In genomic region chr5:159555084-159555483, GRCh38 we compare ENCODE assay signal across 27 cellular contexts.
"Had no signal": no experiment of that assay in that cellular context is flagged by ENCODE, and none has a peak within 500 bp of the region (broad histone marks: within the 10 kb centered on the region; RNA-seq: fewer than 3 reads in every experiment).

No MANE protein-coding gene starts in this region.

- H3K4me3 ChIP-seq: colonic mucosa, esophagus squamous epithelium, gastrocnemius medialis, heart right ventricle, left lung, lower lobe of right lung, mucosa of descending colon had no signal

- H3K27ac ChIP-seq: colonic mucosa, epithelial cell of prostate, esophagus squamous epithelium, gastrocnemius medialis, heart right ventricle, left lung, lower lobe of right lung had no signal

- H3K36me3 Mint-ChIP-seq: naive B cell had no signal

- H3K36me3 ChIP-seq: colonic mucosa, esophagus squamous epithelium, gastrocnemius medialis, heart right ventricle, left lung, lower lobe of right lung had no signal

- FAIRE-seq: endometrium, islet of Langerhans, keratinocyte had no signal

- H3K9me3 Mint-ChIP-seq: dendritic cell treated with granulocyte-macrophage colony-stimulating factor and Interleukin-4, amounts not matched to agents 40 ng/mL and 50 ng/mL, for 4 days; effector memory CD8-positive, alpha-beta T cell; naive B cell had no signal

- ATAC-seq: effector memory CD8-positive, alpha-beta T cell; esophagus mucosa; gastrocnemius medialis; heart right ventricle; left cardiac atrium; left lung; left ventricle myocardium superior; lower lobe of right lung; mucosa of descending colon had no signal

- DNase-seq: colonic mucosa; cortex of kidney; effector CD8-positive, alpha-beta T cell; effector memory CD8-positive, alpha-beta T cell; endodermal cell; erythroblast; esophagus squamous epithelium; foreskin fibroblast; foreskin melanocyte; gastrocnemius medialis; glutamatergic neuron; heart right ventricle; hippocampal formation; left cardiac atrium; left lung; left ventricle myocardium superior; lower lobe of right lung; mesenchymal stem cell; mucosa of descending colon; naive B cell had no signal

- H3K9me3 ChIP-seq: colonic mucosa, esophagus squamous epithelium, gastrocnemius medialis, left lung, lower lobe of right lung, mucosa of descending colon had no signal

- H3K4me1 Mint-ChIP-seq: mesothelial cell of epicardium, naive B cell had no signal

- H3K27ac Mint-ChIP-seq: dendritic cell treated with granulocyte-macrophage colony-stimulating factor and Interleukin-4, amounts not matched to agents 40 ng/mL and 50 ng/mL, for 4 days; effector memory CD8-positive, alpha-beta T cell; endodermal cell; mesothelial cell of epicardium; naive B cell had no signal

- H3K27me3 ChIP-seq: colonic mucosa, heart right ventricle, left lung had no signal

- H3K4me3 Mint-ChIP-seq: dendritic cell treated with granulocyte-macrophage colony-stimulating factor and Interleukin-4, amounts not matched to agents 40 ng/mL and 50 ng/mL, for 4 days; effector memory CD8-positive, alpha-beta T cell; endodermal cell; mesothelial cell of epicardium had no signal
